13 cellular contexts compared by ENCODE assay signal in genomic region chr11:86548278-86548917, GRCh38.
A peak's percentile ranks its signal among the peaks of the same experiment; 100 is the strongest.
DNase-seq lines count a peak whose midpoint lies in the region; ATAC-seq, FAIRE-seq and TF ChIP-seq lines count a peak whose summit lies in the region.
"Had no signal": no experiment of that assay in that cellular context is flagged by ENCODE, and none has a peak within 500 bp of the region (broad histone marks: within the 10 kb centered on the region; RNA-seq: fewer than 3 reads in every experiment).

No MANE protein-coding gene starts in this region.

- BruUV-seq in endothelial cell of umbilical vein (replicated peaks; lab: Mats Ljungman, UMichigan) = no TSS peak

- H3K27ac Mint-ChIP-seq in mesothelial cell of epicardium = peak overlapping the region; percentile 54
- H3K27ac Mint-ChIP-seq: activated CD4-positive, alpha-beta T cell treated with anti-CD3 and anti-CD28 coated beads for 36 hours had no signal

- POLR2A ChIA-PET in SK-N-SH (lab: Yijun Ruan, JAX) = no interaction called here
- POLR2A ChIA-PET in endothelial cell of umbilical vein (lab: Charles Lee) = interaction anchor here (1.0 to 1.3 kb wide), 2 partner anchors 10 to 24 kb away, joined by 3 read pairs; no protein-coding TSS in a partner anchor

- CTCF ChIA-PET in SK-N-SH (lab: Yijun Ruan, JAX) = interaction anchor here (0.9 to 2.0 kb wide), 2 partner anchors 60 to 92 kb away, joined by 4 to 11 read pairs; no protein-coding TSS in a partner anchor
- CTCF ChIA-PET in endothelial cell of umbilical vein (lab: Charles Lee) = interaction anchor here (0.9 to 2.2 kb wide), 9 partner anchors 10 to 92 kb away, joined by 3 to 10 read pairs (median 4); no protein-coding TSS in a partner anchor

- TF ChIP-seq POLR2A in endothelial cell of umbilical vein (IDR thresholded peaks at IDR 0.05; ENCODE audit: low read depth, low read length) = no peak

- H3F3A ChIP-seq in SK-N-SH (replicated peaks; ENCODE audit: insufficient read depth) = peaks cover 25% of the 10 kb centered on the region

- dilution Hi-C loops in endothelial cell of umbilical vein (cut with MboI; ENCODE audit: extremely low pct_ligation_motif_present, low sequenced_read_pairs) = no loop called here

- H3K9me3 ChIP-seq in SK-N-SH = no peaks in the 10 kb centered on the region
- no peaks in the 10 kb centered on the region for H3K9me3 ChIP-seq in endothelial cell of umbilical vein (replicated peaks; ENCODE audit: control insufficient read depth, insufficient read depth, low read length)
- H3K9me3 ChIP-seq in tibial artery = no peaks in the 10 kb centered on the region
- H3K9me3 ChIP-seq in psoas muscle = no peaks in the 10 kb centered on the region

- ATAC-seq in psoas muscle (no peak), GM18909 (IDR thresholded peaks at IDR 0.05; ENCODE audit: poor library complexity, unreplicated experiment) (no peak), GM21737 (IDR thresholded peaks at IDR 0.05; ENCODE audit: unreplicated experiment) (no peak)
- ATAC-seq: activated CD4-positive, alpha-beta T cell treated with anti-CD3 and anti-CD28 coated beads for 36 hours had no signal

- peak in 1 of 2 experiments; percentile 42; a peak in 1 of 4 replicates for TF ChIP-seq EP300 in SK-N-SH (IDR thresholded peaks at IDR 0.05; ENCODE audit: borderline replicate concordance in 1 of 2, low read depth in 1 of 2, low read length in 1 of 2)

- H3K9ac ChIP-seq in SK-N-SH (no peak overlapping the region), endothelial cell of umbilical vein (replicated peaks; ENCODE audit: extremely low read depth, insufficient read depth, low read length) (peak overlapping the region; percentile 61)

- FAIRE-seq in endothelial cell of umbilical vein (lab: Jason Lieb, UNC) = peak; percentile 42

- TF ChIP-seq RAD21 in SK-N-SH (IDR thresholded peaks at IDR 0.05; ENCODE audit: low read length) = no peak

- peaks cover 6 to 24% of the 10 kb centered on the region in 2 experiments for H3K4me1 ChIP-seq in SK-N-SH (ENCODE audit: control insufficient read depth in 1 of 2, insufficient read depth in 2 of 2, low read depth in 1 of 2, low read length in 1 of 2)
- H3K4me1 ChIP-seq in endothelial cell of umbilical vein (ENCODE audit: control insufficient read depth, extremely low read depth, insufficient read depth, low read length) = peaks cover 44% of the 10 kb centered on the region
- H3K4me1 ChIP-seq in tibial artery = peaks cover 0 to 54% (median 39%) of the 10 kb centered on the region in 4 donors
- H3K4me1 ChIP-seq in psoas muscle = peaks cover 11% of the 10 kb centered on the region

- H3K4me3 ChIP-seq in SK-N-SH (ENCODE audit: low read depth in 2 of 2, low read length in 1 of 2) = no peak overlapping the region
- no peak overlapping the region for H3K4me3 ChIP-seq in endothelial cell of umbilical vein (replicated peaks in 1 of 3; ENCODE audit: insufficient read depth in 1 of 3, low read depth in 1 of 3, low read length in 3 of 3)
- no peak overlapping the region for H3K4me3 ChIP-seq in tibial artery
- no peak overlapping the region for H3K4me3 ChIP-seq in psoas muscle

- intact Hi-C loops in endothelial cell of umbilical vein (cut with micrococcal nuclease) (no loop called here), tibial artery (cut with DNase I; ENCODE audit: low total_unique reads) (no loop called here), psoas muscle (cut with DNase I) (no loop called here)

- no peaks in the 10 kb centered on the region for H3K9me2 ChIP-seq in SK-N-SH

- H3K36me3 ChIP-seq in SK-N-SH (replicated peaks in 1 of 2; ENCODE audit: control insufficient read depth in 1 of 2, insufficient read depth in 2 of 2, low read length in 1 of 2) (peaks cover 0 to 5% of the 10 kb centered on the region in 2 experiments), endothelial cell of umbilical vein (ENCODE audit: control insufficient read depth in 2 of 2, extremely low read depth in 1 of 2, insufficient read depth in 2 of 2, low read length in 2 of 2) (no peaks in the 10 kb centered on the region), tibial artery (peaks cover 0 to 4% (median 0%) of the 10 kb centered on the region in 3 donors), psoas muscle (ENCODE audit: insufficient read depth in 1 of 2, low read depth in 1 of 2) (no peaks in the 10 kb centered on the region)

- H3K36me3 Mint-ChIP-seq in mesothelial cell of epicardium = no peaks in the 10 kb centered on the region

- peak overlapping the region; percentile 59 to 70 for H3K27ac ChIP-seq in SK-N-SH (ENCODE audit: low read depth in 2 of 2, low read length in 1 of 2)
- H3K27ac ChIP-seq in endothelial cell of umbilical vein (ENCODE audit: insufficient read depth, low read depth, low read length) = peak overlapping the region; percentile 73
- H3K27ac ChIP-seq in tibial artery = peak overlapping the region; percentile 67 to 68
- H3K27ac ChIP-seq in psoas muscle = no peak overlapping the region

- H3K27me3 ChIP-seq in SK-N-SH (ENCODE audit: insufficient read depth) = no peaks in the 10 kb centered on the region
- no peaks in the 10 kb centered on the region for H3K27me3 ChIP-seq in endothelial cell of umbilical vein (ENCODE audit: control insufficient read depth in 2 of 2, insufficient read depth in 2 of 2, low read length in 2 of 2)
- no peaks in the 10 kb centered on the region for H3K27me3 ChIP-seq in tibial artery
- H3K27me3 ChIP-seq in psoas muscle (ENCODE audit: insufficient read depth in 3 of 3, low read length in 2 of 3) = no peaks in the 10 kb centered on the region

- H3K27me3 Mint-ChIP-seq in mesothelial cell of epicardium (ENCODE audit: low read depth) = no peaks in the 10 kb centered on the region
- H3K27me3 Mint-ChIP-seq: activated CD4-positive, alpha-beta T cell treated with anti-CD3 and anti-CD28 coated beads for 36 hours had no signal

- H2AFZ ChIP-seq in SK-N-SH (ENCODE audit: low read depth) = no peak overlapping the region
- peak overlapping the region; percentile 29 for H2AFZ ChIP-seq in endothelial cell of umbilical vein (ENCODE audit: low read depth, low read length)

- H3K9me1 ChIP-seq in endothelial cell of umbilical vein (replicated peaks; ENCODE audit: control insufficient read depth, extremely low read depth, insufficient read depth, low read length) = no peaks in the 10 kb centered on the region

- H3K4me3 Mint-ChIP-seq in mesothelial cell of epicardium = no peak overlapping the region
- H3K4me3 Mint-ChIP-seq: activated CD4-positive, alpha-beta T cell treated with anti-CD3 and anti-CD28 coated beads for 36 hours had no signal

- no peaks in the 10 kb centered on the region for H3K79me2 ChIP-seq in SK-N-SH (ENCODE audit: insufficient read depth)
- no peaks in the 10 kb centered on the region for H3K79me2 ChIP-seq in endothelial cell of umbilical vein (ENCODE audit: control insufficient read depth, insufficient read depth, low read length)

- TF ChIP-seq CTCF in SK-N-SH (IDR thresholded peaks at IDR 0.05) = no peak
- no peak for TF ChIP-seq CTCF in endothelial cell of umbilical vein (IDR thresholded peaks at IDR 0.05; ENCODE audit: extremely low read depth in 1 of 2, insufficient read depth in 1 of 2, low read depth in 1 of 2, low read length in 2 of 2)
- TF ChIP-seq CTCF in mesothelial cell of epicardium (IDR thresholded peaks at IDR 0.05; ENCODE audit: unreplicated experiment) = no peak
- no peak for TF ChIP-seq CTCF in tibial artery (IDR thresholded peaks at IDR 0.05)
- no peak for TF ChIP-seq CTCF in psoas muscle (IDR thresholded peaks at IDR 0.05)

- peaks cover 9% of the 10 kb centered on the region for H3K9me3 Mint-ChIP-seq in mesothelial cell of epicardium

- H3K4me2 ChIP-seq in SK-N-SH = peak overlapping the region; percentile 24; the same call in 1 of the 2 replicates
- H3K4me2 ChIP-seq in endothelial cell of umbilical vein (ENCODE audit: insufficient read depth, low read length) = no peak overlapping the region

- H4K20me1 ChIP-seq in SK-N-SH (ENCODE audit: insufficient read depth) = no peaks in the 10 kb centered on the region
- no peaks in the 10 kb centered on the region for H4K20me1 ChIP-seq in endothelial cell of umbilical vein (replicated peaks; ENCODE audit: control insufficient read depth, extremely low read depth, insufficient read depth, low read length)

- DNase-seq in SK-N-SH = no peak
- DNase-seq in endothelial cell of umbilical vein (ENCODE audit: low read depth, low spot score) = peak; percentile 64
- DNase-seq in mesothelial cell of epicardium (ENCODE audit: low spot score in 2 of 2, unreplicated experiment in 2 of 2) = no peak
- no peak for DNase-seq in tibial artery
- DNase-seq in psoas muscle = no peak
- DNase-seq in stimulated activated CD4-positive, alpha-beta T cell treated with anti-CD3 and anti-CD28 coated beads, Interleukin-12 subunit alpha, Interleukin-12 subunit beta, amount 100 ng/mL, for 4 hours = no peak
- DNase-seq: activated CD4-positive, alpha-beta T cell treated with anti-CD3 and anti-CD28 coated beads for 36 hours; activated naive CD4-positive, alpha-beta T cell; KG1; NCI-H2227 treated with DMSO at 0.1 percent for 48 hours; SIG-M5 had no signal

- H3K4me1 Mint-ChIP-seq in mesothelial cell of epicardium = peaks cover 30% of the 10 kb centered on the region
- H3K4me1 Mint-ChIP-seq: activated CD4-positive, alpha-beta T cell treated with anti-CD3 and anti-CD28 coated beads for 36 hours had no signal

- 69% methylated on average over 6 of the region's 6 CpGs for WGBS in SK-N-SH (ENCODE audit: low lambda C conversion rate)
- 56 to 63% (median 59%) methylated on average over 6 of the region's 6 CpGs for WGBS in psoas muscle, 3 donors

TF ChIP-seq in SK-N-SH, 30 proteins besides CTCF, POLR2A, EP300 and RAD21 (continues in another document):
- TF ChIP-seq, protein P1, sequence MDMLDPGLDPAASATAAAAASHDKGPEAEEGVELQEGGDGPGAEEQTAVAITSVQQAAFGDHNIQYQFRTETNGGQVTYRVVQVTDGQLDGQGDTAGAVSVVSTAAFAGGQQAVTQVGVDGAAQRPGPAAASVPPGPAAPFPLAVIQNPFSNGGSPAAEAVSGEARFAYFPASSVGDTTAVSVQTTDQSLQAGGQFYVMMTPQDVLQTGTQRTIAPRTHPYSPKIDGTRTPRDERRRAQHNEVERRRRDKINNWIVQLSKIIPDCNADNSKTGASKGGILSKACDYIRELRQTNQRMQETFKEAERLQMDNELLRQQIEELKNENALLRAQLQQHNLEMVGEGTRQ (IDR thresholded peaks at IDR 0.05; ENCODE audit: borderline replicate concordance, low read depth, low read length) = no peak
- TF ChIP-seq GABPA (IDR thresholded peaks at IDR 0.05; ENCODE audit: low read depth) (no peak), TCF12 (IDR thresholded peaks at IDR 0.05) (peak; percentile 86)

TF ChIP-seq in endothelial cell of umbilical vein, 7 proteins besides CTCF, POLR2A, EP300 and RAD21 (continues in another document):
- TF ChIP-seq GATA2 (IDR thresholded peaks at IDR 0.05; ENCODE audit: insufficient read depth, insufficient read length, low read depth, low read length) = peak; percentile 10
- TF ChIP-seq EZH2 (IDR thresholded peaks at IDR 0.05; ENCODE audit: borderline replicate concordance, low read depth, low read length, severe bottlenecking) = no peak
- no peak for TF ChIP-seq POLR2AphosphoS5 (IDR thresholded peaks at IDR 0.05; ENCODE audit: insufficient read depth, low read depth, low read length)
- peak; percentile 25 for TF ChIP-seq FOS (IDR thresholded peaks at IDR 0.05; ENCODE audit: borderline replicate concordance, insufficient read depth, low read length)
- TF ChIP-seq JUN (IDR thresholded peaks at IDR 0.05; ENCODE audit: borderline replicate concordance, insufficient read depth, insufficient read length, low read depth) = no peak
